10 cellular contexts compared by ENCODE assay signal in the genomic region with DNA sequence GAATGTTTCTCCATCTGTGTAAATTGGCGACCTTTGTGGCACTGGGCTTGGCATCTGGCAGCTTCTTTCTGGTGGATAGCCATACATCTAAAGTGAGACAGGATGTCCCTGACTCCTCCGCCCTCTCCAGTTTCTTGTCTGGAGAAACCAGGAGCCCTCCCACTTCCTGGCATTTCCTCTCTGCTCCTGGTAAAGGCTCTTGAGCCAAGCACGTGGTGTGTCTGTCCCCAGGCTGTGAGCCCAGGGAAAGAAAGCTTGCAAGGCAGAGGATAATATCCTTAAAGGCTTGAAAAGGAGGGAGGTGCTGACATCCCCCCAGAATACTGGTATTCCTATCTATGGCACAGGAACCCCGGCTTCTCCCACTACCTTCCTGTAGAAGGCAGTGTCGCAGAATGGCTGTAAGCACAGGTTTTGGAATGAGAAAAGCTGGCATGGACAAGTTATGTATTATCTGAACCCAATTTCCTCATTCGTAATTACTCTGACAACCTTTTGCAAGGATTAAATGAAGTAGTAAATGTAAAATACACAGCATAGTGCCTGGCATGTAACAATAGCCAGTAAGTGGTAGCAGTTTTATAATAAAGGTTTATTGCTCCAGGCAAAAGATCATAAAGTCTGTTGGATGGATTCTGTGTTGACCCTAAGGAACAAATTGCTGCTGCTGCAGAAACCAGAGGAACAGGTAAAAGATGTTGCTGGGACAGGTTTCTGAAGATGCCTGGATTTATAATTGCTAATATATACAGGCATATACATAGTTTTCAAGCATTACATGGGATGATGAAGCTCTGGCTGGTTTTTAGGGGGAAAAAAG. TPM values are rescaled to one million over a fixed set of nuclear protein-coding genes. Genes with fewer than 3 reads are reported as not detected.
DNase-seq lines count a peak whose midpoint lies in the region; ATAC-seq and TF ChIP-seq lines count a peak whose summit lies in the region.
"Had no signal": no experiment of that assay in that cellular context is flagged by ENCODE, and none has a peak within 500 bp of the region (broad histone marks: within the 10 kb centered on the region; RNA-seq: fewer than 3 reads in every experiment).

No MANE protein-coding gene starts in this region.

- ATAC-seq in HG03039 (IDR thresholded peaks at IDR 0.05; ENCODE audit: unreplicated experiment): no peak
- ATAC-seq in HG03565 (IDR thresholded peaks at IDR 0.05; ENCODE audit: unreplicated experiment): no peak

- H3K36me3 ChIP-seq in suprapubic skin: no peaks in the 10 kb centered on the region

- DNase-seq in HCEC 1CT (peak; percentile 52), choroid plexus epithelial cell (ENCODE audit: low read depth) (peak; percentile 38), kidney tubule cell (ENCODE audit: low spot score) (peak; percentile 38), suprapubic skin (ENCODE audit: low spot score in 2 of 2) (peak in 1 of 2 donors; percentile 75), NCI-H128 (lab: John Stamatoyannopoulos, UW; ENCODE audit: unreplicated experiment) (no peak), NOMO-1 treated with DMSO at 0.1 percent for 48 hours (lab: John Stamatoyannopoulos, UW; ENCODE audit: unreplicated experiment) (no peak)
- DNase-seq: NCI-H2171 treated with DMSO at 0.1 percent for 48 hours had no signal

- no peaks in the 10 kb centered on the region for H3K9me3 ChIP-seq in suprapubic skin

- TF ChIP-seq CTCF in choroid plexus epithelial cell (conservative IDR thresholded peaks at IDR 0.05; ENCODE audit: low read depth, low read length) (peak; percentile 12), suprapubic skin (IDR thresholded peaks at IDR 0.05) (no peak)

- H3K27me3 ChIP-seq in suprapubic skin: no peaks in the 10 kb centered on the region
- H3K27me3 ChIP-seq: dorsolateral prefrontal cortex had no signal

- 31% methylated on average over 6 of the region's 6 CpGs for WGBS in suprapubic skin

- no peak for TF ChIP-seq POLR2A in suprapubic skin (IDR thresholded peaks at IDR 0.05)

- H3K4me1 ChIP-seq in suprapubic skin: peaks cover 35% of the 10 kb centered on the region

- TF ChIP-seq EP300 in suprapubic skin (IDR thresholded peaks at IDR 0.05): no peak

- H3K4me3 ChIP-seq in choroid plexus epithelial cell (ENCODE audit: low read depth, low read length) (no peak overlapping the region), suprapubic skin (no peak overlapping the region)
- H3K4me3 ChIP-seq: dorsolateral prefrontal cortex had no signal

- H3K27ac ChIP-seq in suprapubic skin: peak overlapping the region; percentile 84

RNA-seq across cellular contexts. Expression of a gene that starts 11.8 kb away (rescaled TPM):
- 1 to 10 TPM; 3.8 to 6.5 (median 5.0) TPM for total RNA-seq in suprapubic skin

Comparison
In these comparisons a context has a peak if more than half of its experiments do, and no peak if none do; other contexts are left out.
1. DNase-seq: peak in HCEC 1CT (single experiment), choroid plexus epithelial cell (single experiment) and kidney tubule cell (single experiment); none in NCI-H128 (single experiment) and NOMO-1 treated with DMSO at 0.1 percent for 48 hours (single experiment).